Comparison of ENCODE assay signal across 2 cellular contexts in the genomic region with DNA sequence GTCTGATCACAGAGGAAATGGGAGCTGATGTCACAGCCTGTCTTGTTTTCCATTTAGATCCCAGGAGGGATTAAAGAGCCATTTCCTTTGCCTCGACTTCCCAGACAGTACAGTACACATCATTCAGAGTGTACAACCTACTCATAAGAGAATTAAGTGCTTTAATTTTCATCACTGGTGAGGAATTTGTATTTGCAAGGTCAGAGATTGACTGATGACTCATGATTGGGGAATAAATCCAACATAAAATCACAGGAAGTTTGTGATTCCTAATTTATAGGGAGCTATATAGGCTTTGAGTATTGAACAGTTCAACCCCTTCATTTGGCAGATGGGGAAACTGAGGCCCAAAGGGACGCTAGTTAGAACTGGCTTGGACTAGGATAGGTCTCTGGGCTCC.
TF ChIP-seq lines count a peak whose summit lies in the region.

No MANE protein-coding gene starts in this region.

TF ChIP-seq in A549, 52 proteins besides CTCF, POLR2A, EP300 and RAD21:
- TF ChIP-seq ZFP36 (IDR thresholded peaks at IDR 0.05; ENCODE audit: borderline replicate concordance, partially characterized antibody) (no peak), FOSL2 (IDR thresholded peaks at IDR 0.05) (no peak), FOSL2 (CRISPR knock-in tag; IDR thresholded peaks at IDR 0.05) (peak; percentile 52; the same call in 1 of the 2 replicates), SREBF2 (IDR thresholded peaks at IDR 0.05) (no peak), MYC (IDR thresholded peaks at IDR 0.05; ENCODE audit: borderline replicate concordance, low read length) (no peak)

TF ChIP-seq in IMR-90, 13 proteins besides CTCF, POLR2A, EP300 and RAD21:
- TF ChIP-seq SMC3 (IDR thresholded peaks at IDR 0.05; ENCODE audit: low read depth, low read length) (no peak), MXI1 (IDR thresholded peaks at IDR 0.05; ENCODE audit: borderline replicate concordance, low read depth, low read length) (no peak)
